Comparison of ENCODE assay signal across 13 cellular contexts in genomic region chr7:156218544-156219306, GRCh38.
"Had no signal": no experiment of that assay in that cellular context is flagged by ENCODE, and none has a peak within 500 bp of the region (broad histone marks: within the 10 kb centered on the region; RNA-seq: fewer than 3 reads in every experiment).

No MANE protein-coding gene starts in this region.

- H3K27me3 Mint-ChIP-seq: dendritic cell treated with granulocyte-macrophage colony-stimulating factor and Interleukin-4, amounts not matched to agents 40 ng/mL and 50 ng/mL, for 4 days had no signal

- DNase-seq: erythroblast; foreskin keratinocyte; immature natural killer cell; left colon; mesendoderm; naive B cell; small intestine; stimulated activated CD4-positive, alpha-beta T cell treated with anti-CD3 and anti-CD28 coated beads, Interleukin-12 subunit alpha, Interleukin-12 subunit beta, amount 100 ng/mL, for 4 hours; stimulated activated naive CD4-positive, alpha-beta T cell treated with Interleukin-2 at 50 U/mL for 16 hours; trophoblast cell; uterus had no signal

- H3K9me3 Mint-ChIP-seq: dendritic cell treated with granulocyte-macrophage colony-stimulating factor and Interleukin-4, amounts not matched to agents 40 ng/mL and 50 ng/mL, for 4 days; nephron had no signal

- H3K27me3 ChIP-seq: foreskin keratinocyte, uterus had no signal

- H3K4me1 Mint-ChIP-seq: immature natural killer cell, naive B cell, nephron had no signal

- H3K36me3 ChIP-seq: uterus had no signal

- H3K9me3 ChIP-seq: uterus had no signal

- H3K27ac Mint-ChIP-seq: dendritic cell treated with granulocyte-macrophage colony-stimulating factor and Interleukin-4, amounts not matched to agents 40 ng/mL and 50 ng/mL, for 4 days; immature natural killer cell; nephron had no signal

- H3K4me3 Mint-ChIP-seq: dendritic cell treated with granulocyte-macrophage colony-stimulating factor and Interleukin-4, amounts not matched to agents 40 ng/mL and 50 ng/mL, for 4 days; immature natural killer cell; naive B cell; nephron had no signal

- H3K36me3 Mint-ChIP-seq: immature natural killer cell, naive B cell had no signal

- H3K4me1 ChIP-seq: foreskin keratinocyte, uterus had no signal

- H3K27ac ChIP-seq: foreskin keratinocyte, uterus had no signal

- H3K4me3 ChIP-seq: uterus had no signal
